1 cellular context compared by ENCODE assay signal in the genomic region with DNA sequence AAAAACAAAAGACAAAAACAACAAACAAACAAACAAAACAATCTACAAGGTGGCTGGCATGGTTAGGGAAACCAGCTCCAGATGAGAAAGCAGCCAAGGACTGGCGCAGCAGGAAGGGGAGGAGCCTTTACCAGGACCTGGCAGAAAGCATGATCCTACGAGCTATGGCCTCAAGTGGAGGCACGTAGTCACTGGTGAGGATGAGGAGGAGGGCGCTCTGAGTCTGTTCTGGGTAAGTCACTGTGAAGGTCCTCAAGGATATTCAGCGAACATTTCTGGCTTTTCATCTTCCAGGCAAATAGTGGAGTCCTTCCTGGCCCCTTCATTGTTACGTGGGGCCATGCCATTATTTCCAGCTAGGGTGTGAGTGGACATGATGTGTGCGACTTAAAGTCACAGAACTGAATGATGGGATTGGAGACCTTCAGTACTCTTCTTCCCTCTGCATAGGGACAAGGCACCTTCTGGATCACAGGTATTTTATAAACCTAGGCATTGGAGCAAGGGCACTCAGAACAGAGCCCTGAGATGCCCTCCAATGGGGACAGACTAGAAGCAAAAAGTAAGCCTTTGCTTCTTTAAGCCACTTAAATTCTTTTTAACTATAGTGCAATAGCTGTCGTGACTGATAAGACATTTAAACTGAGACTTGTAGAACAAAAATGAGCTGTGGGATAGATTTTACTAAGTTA.
TF ChIP-seq lines count a peak whose summit lies in the region.

No MANE protein-coding gene starts in this region.

TF ChIP-seq in IMR-90, 13 proteins besides CTCF, POLR2A, EP300 and RAD21 (continued from another document):
- TF ChIP-seq ELK1 (IDR thresholded peaks at IDR 0.05; ENCODE audit: borderline replicate concordance, low read depth, low read length) = no peak
- no peak for TF ChIP-seq SMC3 (IDR thresholded peaks at IDR 0.05; ENCODE audit: low read depth, low read length)
- TF ChIP-seq, protein P1, sequence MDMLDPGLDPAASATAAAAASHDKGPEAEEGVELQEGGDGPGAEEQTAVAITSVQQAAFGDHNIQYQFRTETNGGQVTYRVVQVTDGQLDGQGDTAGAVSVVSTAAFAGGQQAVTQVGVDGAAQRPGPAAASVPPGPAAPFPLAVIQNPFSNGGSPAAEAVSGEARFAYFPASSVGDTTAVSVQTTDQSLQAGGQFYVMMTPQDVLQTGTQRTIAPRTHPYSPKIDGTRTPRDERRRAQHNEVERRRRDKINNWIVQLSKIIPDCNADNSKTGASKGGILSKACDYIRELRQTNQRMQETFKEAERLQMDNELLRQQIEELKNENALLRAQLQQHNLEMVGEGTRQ (IDR thresholded peaks at IDR 0.05; ENCODE audit: low read depth, low read length) = no peak
- TF ChIP-seq RCOR1 (IDR thresholded peaks at IDR 0.05; ENCODE audit: insufficient replicate concordance, low read length) = no peak
- no peak for TF ChIP-seq MXI1 (IDR thresholded peaks at IDR 0.05; ENCODE audit: borderline replicate concordance, low read depth, low read length)
- TF ChIP-seq BHLHE40 (IDR thresholded peaks at IDR 0.05; ENCODE audit: low read depth, low read length) = no peak
- no peak for TF ChIP-seq NFE2L2 (IDR thresholded peaks at IDR 0.05; ENCODE audit: low read depth, low read length)
- no peak for TF ChIP-seq FOS (IDR thresholded peaks at IDR 0.05; ENCODE audit: low read depth, low read length)
